8 cellular contexts compared by ENCODE assay signal in the genomic region with DNA sequence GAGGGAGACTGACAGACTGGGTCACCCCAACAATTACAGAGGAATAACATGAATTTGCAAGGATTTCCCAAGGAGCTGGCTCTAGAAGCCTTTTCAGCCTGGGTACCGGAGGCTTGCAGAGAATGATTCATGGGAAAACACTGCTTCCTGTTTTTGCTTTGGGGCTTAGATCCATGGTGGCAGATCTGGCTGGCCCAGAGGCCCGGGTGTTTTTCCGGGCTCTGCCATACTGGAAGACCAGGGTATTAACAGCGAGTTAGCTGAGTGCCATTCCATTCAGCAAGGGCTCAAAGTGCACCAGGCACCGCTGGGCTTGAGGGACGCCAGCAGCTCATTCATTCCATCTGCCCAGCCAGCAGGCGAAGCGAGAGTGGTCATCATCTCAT. TPM values are rescaled to one million over a fixed set of nuclear protein-coding genes. Genes with fewer than 3 reads are reported as not detected.
DNase-seq lines count a peak whose midpoint lies in the region; ATAC-seq and TF ChIP-seq lines count a peak whose summit lies in the region.

No MANE protein-coding gene starts in this region.

- H3K79me2 ChIP-seq in hepatocyte, result peaks cover 58% of the 10 kb centered on the region

- peak overlapping the region; percentile 88 for H3K4me3 ChIP-seq in hepatocyte

- peaks cover 58% of the 10 kb centered on the region for H3K36me3 Mint-ChIP-seq in activated CD4-positive, alpha-beta T cell treated with anti-CD3 and anti-CD28 coated beads, Interleukin-2, amount 10 ng/mL, durations not matched to agents 7 days and 5 days (ENCODE audit: low read depth)
- H3K36me3 Mint-ChIP-seq in activated CD4-positive, alpha-beta memory T cell treated with anti-CD3 and anti-CD28 coated beads for 36 hours, result peaks cover 52% of the 10 kb centered on the region
- peaks cover 73% of the 10 kb centered on the region for H3K36me3 Mint-ChIP-seq in stimulated activated effector memory CD8-positive, alpha-beta T cell treated with anti-CD3 and anti-CD28 coated beads, Interleukin-12 subunit alpha, Interleukin-12 subunit beta, amount 100 ng/mL, for 72 hours

- peak overlapping the region; percentile 96 for H3K27ac ChIP-seq in hepatocyte

- peak overlapping the region; percentile 93 for H3K27ac Mint-ChIP-seq in activated CD4-positive, alpha-beta T cell treated with anti-CD3 and anti-CD28 coated beads, Interleukin-2, amount 10 ng/mL, durations not matched to agents 7 days and 5 days
- H3K27ac Mint-ChIP-seq in activated CD4-positive, alpha-beta memory T cell treated with anti-CD3 and anti-CD28 coated beads for 36 hours, result peak overlapping the region; percentile 96
- H3K27ac Mint-ChIP-seq in stimulated activated effector memory CD8-positive, alpha-beta T cell treated with anti-CD3 and anti-CD28 coated beads, Interleukin-12 subunit alpha, Interleukin-12 subunit beta, amount 100 ng/mL, for 72 hours, result peak overlapping the region; percentile 96

- H3K4me1 Mint-ChIP-seq in activated CD4-positive, alpha-beta T cell treated with anti-CD3 and anti-CD28 coated beads, Interleukin-2, amount 10 ng/mL, durations not matched to agents 7 days and 5 days, result peaks cover 77% of the 10 kb centered on the region
- H3K4me1 Mint-ChIP-seq in activated CD4-positive, alpha-beta memory T cell treated with anti-CD3 and anti-CD28 coated beads for 36 hours (ENCODE audit: low read depth), result peaks cover 70% of the 10 kb centered on the region
- H3K4me1 Mint-ChIP-seq in stimulated activated effector memory CD8-positive, alpha-beta T cell treated with anti-CD3 and anti-CD28 coated beads, Interleukin-12 subunit alpha, Interleukin-12 subunit beta, amount 100 ng/mL, for 72 hours, result peaks cover 75% of the 10 kb centered on the region

- H3K27me3 Mint-ChIP-seq in activated CD4-positive, alpha-beta T cell treated with anti-CD3 and anti-CD28 coated beads, Interleukin-2, amount 10 ng/mL, durations not matched to agents 7 days and 5 days, result no peaks in the 10 kb centered on the region
- H3K27me3 Mint-ChIP-seq in activated CD4-positive, alpha-beta memory T cell treated with anti-CD3 and anti-CD28 coated beads for 36 hours, result no peaks in the 10 kb centered on the region

- POLR2A ChIA-PET in activated CD4-positive, alpha-beta T cell treated with anti-CD3 and anti-CD28 coated beads, Interleukin-2, amount 10 ng/mL, durations not matched to agents 7 days and 5 days (lab: Charles Lee), result no interaction called here
- POLR2A ChIA-PET in activated CD4-positive, alpha-beta memory T cell treated with anti-CD3 and anti-CD28 coated beads for 36 hours (lab: Charles Lee), result interaction anchor here (0.7 to 1.7 kb wide), 4 partner anchors 9 to 17 kb away, joined by 3 to 5 read pairs (median 4); no protein-coding TSS in a partner anchor
- POLR2A ChIA-PET in HEK293T (lab: Yijun Ruan, JAX), result interaction anchor here (1.0 kb wide), 1 partner anchor 26 kb away, joined by 3 read pairs; no protein-coding TSS in a partner anchor

- no peak for ATAC-seq in stimulated activated effector memory CD8-positive, alpha-beta T cell treated with anti-CD3 and anti-CD28 coated beads, Interleukin-12 subunit alpha, Interleukin-12 subunit beta, amount 100 ng/mL, for 72 hours

- intact Hi-C loops in activated CD4-positive, alpha-beta memory T cell treated with anti-CD3 and anti-CD28 coated beads for 36 hours (cut with micrococcal nuclease), result loop anchor here (5.0 to 10.0 kb wide), 2 partner anchors 510 to 963 kb away; no protein-coding TSS in a partner anchor

- no peaks in the 10 kb centered on the region for H3K9me3 Mint-ChIP-seq in activated CD4-positive, alpha-beta T cell treated with anti-CD3 and anti-CD28 coated beads, Interleukin-2, amount 10 ng/mL, durations not matched to agents 7 days and 5 days
- no peaks in the 10 kb centered on the region for H3K9me3 Mint-ChIP-seq in activated CD4-positive, alpha-beta memory T cell treated with anti-CD3 and anti-CD28 coated beads for 36 hours
- no peaks in the 10 kb centered on the region for H3K9me3 Mint-ChIP-seq in stimulated activated effector memory CD8-positive, alpha-beta T cell treated with anti-CD3 and anti-CD28 coated beads, Interleukin-12 subunit alpha, Interleukin-12 subunit beta, amount 100 ng/mL, for 72 hours

- no peaks in the 10 kb centered on the region for H3K36me3 ChIP-seq in hepatocyte (replicated peaks; ENCODE audit: insufficient read depth, low read depth)

- no peak overlapping the region for H2AFZ ChIP-seq in hepatocyte

- CTCF ChIA-PET in activated CD4-positive, alpha-beta T cell treated with anti-CD3 and anti-CD28 coated beads, Interleukin-2, amount 10 ng/mL, durations not matched to agents 7 days and 5 days (lab: Charles Lee), result interaction anchor here (0.9 kb wide), 1 partner anchor 15 kb away, joined by 3 read pairs; no protein-coding TSS in a partner anchor
- CTCF ChIA-PET in activated CD4-positive, alpha-beta memory T cell treated with anti-CD3 and anti-CD28 coated beads for 36 hours (lab: Charles Lee), result interaction anchor here (0.8 to 1.1 kb wide), 2 partner anchors 9 to 19 kb away, joined by 3 read pairs; no protein-coding TSS in a partner anchor
- CTCF ChIA-PET in HEK293T (lab: Yijun Ruan, JAX), result no interaction called here

- H3K27me3 ChIP-seq in hepatocyte, result no peaks in the 10 kb centered on the region

- 61% methylated on average over 8 of the region's 8 CpGs for WGBS in hepatocyte (ENCODE audit: low lambda C conversion rate, missing lambda C conversion rate)

- TF ChIP-seq CTCF in hepatocyte (IDR thresholded peaks at IDR 0.05; ENCODE audit: poor library complexity), result no peak

- no peaks in the 10 kb centered on the region for H3K9me2 ChIP-seq in hepatocyte (replicated peaks; ENCODE audit: insufficient read depth)

- H3K9me3 ChIP-seq in hepatocyte (ENCODE audit: low read depth), result no peaks in the 10 kb centered on the region

- DNase-seq in activated CD4-positive, alpha-beta T cell treated with anti-CD3 and anti-CD28 coated beads, Interleukin-2, amount 10 ng/mL, durations not matched to agents 7 days and 5 days, result no peak
- no peak for DNase-seq in activated CD4-positive, alpha-beta T cell treated with anti-CD3 and anti-CD28 coated beads for 1 hour
- no peak for DNase-seq in activated CD4-positive, alpha-beta memory T cell treated with anti-CD3 and anti-CD28 coated beads for 36 hours
- DNase-seq in hepatocyte (ENCODE audit: low spot score) (peak; percentile 50), cerebellar nuclear complex (lab: John Stamatoyannopoulos, UW) (no peak), NCI-H748 (lab: John Stamatoyannopoulos, UW; ENCODE audit: unreplicated experiment) (no peak), HEK293T (ENCODE audit: extremely low spot score) (no peak)
- no peak for DNase-seq in stimulated activated effector memory CD8-positive, alpha-beta T cell treated with anti-CD3 and anti-CD28 coated beads, Interleukin-12 subunit alpha, Interleukin-12 subunit beta, amount 100 ng/mL, for 72 hours (ENCODE audit: low spot score in 2 of 2)

- H3K4me2 ChIP-seq in hepatocyte, result peak overlapping the region; percentile 94

- H4K20me1 ChIP-seq in hepatocyte (ENCODE audit: insufficient read depth, poor library complexity, severe bottlenecking), result peaks cover 48% of the 10 kb centered on the region

- H3K4me3 Mint-ChIP-seq in activated CD4-positive, alpha-beta T cell treated with anti-CD3 and anti-CD28 coated beads, Interleukin-2, amount 10 ng/mL, durations not matched to agents 7 days and 5 days, result peak overlapping the region; percentile 99
- peak overlapping the region; percentile 94 for H3K4me3 Mint-ChIP-seq in activated CD4-positive, alpha-beta memory T cell treated with anti-CD3 and anti-CD28 coated beads for 36 hours
- peak overlapping the region; percentile 96 for H3K4me3 Mint-ChIP-seq in stimulated activated effector memory CD8-positive, alpha-beta T cell treated with anti-CD3 and anti-CD28 coated beads, Interleukin-12 subunit alpha, Interleukin-12 subunit beta, amount 100 ng/mL, for 72 hours

- peaks cover 16% of the 10 kb centered on the region for H3K4me1 ChIP-seq in hepatocyte (ENCODE audit: insufficient read depth)

TF ChIP-seq in HEK293T, 16 proteins besides CTCF, POLR2A, EP300 and RAD21:
- TF ChIP-seq SUZ12 (IDR thresholded peaks at IDR 0.05) (no peak), NFRKB (IDR thresholded peaks at IDR 0.05) (no peak), SP1 (IDR thresholded peaks at IDR 0.05) (no peak), FOXA1 (IDR thresholded peaks at IDR 0.05) (no peak), FOXM1 (IDR thresholded peaks at IDR 0.05; ENCODE audit: borderline replicate concordance) (no peak), CTBP1 (IDR thresholded peaks at IDR 0.05; ENCODE audit: borderline replicate concordance) (no peak), BHLHE40 (IDR thresholded peaks at IDR 0.05; ENCODE audit: borderline replicate concordance) (no peak), ARNT (IDR thresholded peaks at IDR 0.05) (no peak), FOXK2 (IDR thresholded peaks at IDR 0.05) (no peak), HDGF (IDR thresholded peaks at IDR 0.05; ENCODE audit: borderline replicate concordance) (no peak), ZNF384 (IDR thresholded peaks at IDR 0.05) (no peak), L3MBTL2 (conservative IDR thresholded peaks at IDR 0.05) (no peak), LEF1 (IDR thresholded peaks at IDR 0.05; ENCODE audit: borderline replicate concordance) (no peak), TARDBP (IDR thresholded peaks at IDR 0.05) (no peak), ELF4 (IDR thresholded peaks at IDR 0.05) (no peak)
- TF ChIP-seq, protein P1, sequence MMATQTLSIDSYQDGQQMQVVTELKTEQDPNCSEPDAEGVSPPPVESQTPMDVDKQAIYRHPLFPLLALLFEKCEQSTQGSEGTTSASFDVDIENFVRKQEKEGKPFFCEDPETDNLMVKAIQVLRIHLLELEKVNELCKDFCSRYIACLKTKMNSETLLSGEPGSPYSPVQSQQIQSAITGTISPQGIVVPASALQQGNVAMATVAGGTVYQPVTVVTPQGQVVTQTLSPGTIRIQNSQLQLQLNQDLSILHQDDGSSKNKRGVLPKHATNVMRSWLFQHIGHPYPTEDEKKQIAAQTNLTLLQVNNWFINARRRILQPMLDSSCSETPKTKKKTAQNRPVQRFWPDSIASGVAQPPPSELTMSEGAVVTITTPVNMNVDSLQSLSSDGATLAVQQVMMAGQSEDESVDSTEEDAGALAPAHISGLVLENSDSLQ (IDR thresholded peaks at IDR 0.05), result no peak

RNA-seq across cellular contexts. Expression of a gene that starts 1.3 kb away (rescaled TPM):
- total RNA-seq in activated CD4-positive, alpha-beta T cell treated with anti-CD3 and anti-CD28 coated beads, Interleukin-2, amount 10 ng/mL, durations not matched to agents 7 days and 5 days, result 100 to 1,000 TPM; 452 to 454 TPM
- 100 to 1,000 TPM; 351 to 353 TPM for total RNA-seq in activated CD4-positive, alpha-beta memory T cell treated with anti-CD3 and anti-CD28 coated beads for 36 hours
- 169 and 176 TPM in 2 replicates for total RNA-seq in hepatocyte
- 177 and 179 TPM in 2 replicates for polyA plus RNA-seq in hepatocyte
